8 cellular contexts compared by ENCODE assay signal in genomic region chr2:240624950-240625621, GRCh38. TPM values are rescaled to one million over a fixed set of nuclear protein-coding genes. Genes with fewer than 3 reads are reported as not detected.
DNase-seq lines count a peak whose midpoint lies in the region; ATAC-seq and TF ChIP-seq lines count a peak whose summit lies in the region.

TSS of gene GPR35 (plus strand) at chr2:240625480. CDS start at chr2:240629953, 4,473 bp downstream.

- intact Hi-C loops in left colon (cut with DNase I, micrococcal nuclease): no loop called here

- ATAC-seq in GM18502 (IDR thresholded peaks at IDR 0.05; ENCODE audit: poor library complexity, unreplicated experiment): peak; percentile 50
- peak; percentile 36 for ATAC-seq in left colon
- ATAC-seq in HG03039 (IDR thresholded peaks at IDR 0.05; ENCODE audit: unreplicated experiment): no peak
- ATAC-seq in GM18505 (IDR thresholded peaks at IDR 0.05; ENCODE audit: unreplicated experiment): no peak

- TF ChIP-seq POLR2A in GM18505 (IDR thresholded peaks at IDR 0.05; ENCODE audit: borderline replicate concordance, extremely low read depth, insufficient read depth, insufficient read length): no peak

- DNase-seq in SKM-1 treated with dmso at 0.1 percent for 144 hours (lab: John Stamatoyannopoulos, UW; ENCODE audit: unreplicated experiment) (peak; percentile 94), left colon (peak; percentile 60 to 61), NCI-H774 (lab: John Stamatoyannopoulos, UW) (no peak)
- peak; percentile 70 for DNase-seq in activated gamma-delta T cell treated with anti-CD3 and anti-CD28 coated beads, Interleukin-2, amount 50 U/mL, for 16 hours (ENCODE audit: low read depth)
- DNase-seq in stimulated activated CD8-positive, alpha-beta memory T cell treated with anti-CD3 and anti-CD28 coated beads, Interleukin-15, amount 100 ng/mL, for 24 hours (ENCODE audit: low read depth): peak; percentile 38

RNA-seq across cellular contexts. Expression of gene GPR35, which starts in this region (rescaled TPM):
- 10 to 100 TPM; 67.5 to 84.3 TPM for total RNA-seq in left colon

Comparison
In these comparisons a context has a peak if more than half of its experiments do, and no peak if none do; other contexts are left out.
1. ATAC-seq: peak in GM18502 (single experiment) and left colon (single experiment); none in HG03039 (single experiment) and GM18505 (single experiment).